ENCODE assay signal across 8 cellular contexts in genomic region chr10:32958992-32959703, GRCh38. TPM values are rescaled to one million over a fixed set of nuclear protein-coding genes. Genes with fewer than 3 reads are reported as not detected.
A peak's percentile ranks its signal among the peaks of the same experiment; 100 is the strongest.
DNase-seq lines count a peak whose midpoint lies in the region; ATAC-seq lines count a peak whose summit lies in the region.

No MANE protein-coding gene starts in this region.

- peaks cover 0 to 13% (median 0%) of the 10 kb centered on the region in 5 donors for H3K27me3 Mint-ChIP-seq in naive thymus-derived CD4-positive, alpha-beta T cell

- H3K9me3 ChIP-seq in naive thymus-derived CD4-positive, alpha-beta T cell (ENCODE audit: control insufficient read depth in 2 of 3, low read length in 3 of 3), result no peaks in the 10 kb centered on the region

- no peaks in the 10 kb centered on the region for H3K27me3 ChIP-seq in naive thymus-derived CD4-positive, alpha-beta T cell (ENCODE audit: control insufficient read depth in 2 of 2, insufficient read depth in 2 of 2, low read length in 2 of 2)

- CTCF ChIA-PET in naive thymus-derived CD4-positive, alpha-beta T cell (lab: Charles Lee), result no interaction called here

- peak overlapping the region; percentile 48 to 90 (median 82) for H3K27ac Mint-ChIP-seq in naive thymus-derived CD4-positive, alpha-beta T cell

- POLR2A ChIA-PET in naive thymus-derived CD4-positive, alpha-beta T cell (lab: Charles Lee), result interaction anchor here (0.7 to 1.9 kb wide), 2 partner anchors 13 to 192 kb away, joined by 3 to 4 read pairs; no protein-coding TSS in a partner anchor

- intact Hi-C loops in naive thymus-derived CD4-positive, alpha-beta T cell (cut with micrococcal nuclease), result loop anchor here (1.0 to 10.0 kb wide), 12 partner anchors 10 to 1642 kb away; partner anchors contain the start of genes CCDC7 (in 2 of the 2), EPC1 (in 1 of the 2), KIF5B (in 1 of the 2) and ZEB1 (in 1 of the 2)

- H3K4me3 Mint-ChIP-seq in naive thymus-derived CD4-positive, alpha-beta T cell, result peak overlapping the region; percentile 78 to 95 (median 88)

- no peaks in the 10 kb centered on the region for H3K9me3 Mint-ChIP-seq in naive thymus-derived CD4-positive, alpha-beta T cell

- H3K4me1 Mint-ChIP-seq in naive thymus-derived CD4-positive, alpha-beta T cell, result peaks cover 22 to 52% (median 46%) of the 10 kb centered on the region in 7 donors

- peak; percentile 40 for ATAC-seq in GM21576 (IDR thresholded peaks at IDR 0.05; ENCODE audit: unreplicated experiment)
- no peak for ATAC-seq in naive thymus-derived CD4-positive, alpha-beta T cell

- DNase-seq in NCI-H1092 (lab: John Stamatoyannopoulos, UW) (peak; percentile 1), cerebellar cortex (ENCODE audit: low spot score) (peak; percentile 44), T1000 (lab: John Stamatoyannopoulos, UW) (no peak), HCEC 1CT (no peak), Ammon's horn (ENCODE audit: low spot score) (no peak)
- DNase-seq in naive thymus-derived CD4-positive, alpha-beta T cell, result no peak

- H3K4me1 ChIP-seq in naive thymus-derived CD4-positive, alpha-beta T cell (ENCODE audit: control insufficient read depth in 2 of 2, insufficient read depth in 2 of 2, low read length in 2 of 2), result peaks cover 3 to 6% of the 10 kb centered on the region in 2 donors

- no peaks in the 10 kb centered on the region for H3K36me3 ChIP-seq in naive thymus-derived CD4-positive, alpha-beta T cell (ENCODE audit: control insufficient read depth in 2 of 3, insufficient read depth in 3 of 3, low read length in 3 of 3)

- peak overlapping the region; percentile 68 for H3K27ac ChIP-seq in naive thymus-derived CD4-positive, alpha-beta T cell (ENCODE audit: low read depth, low read length)

- no peaks in the 10 kb centered on the region for H3K36me3 Mint-ChIP-seq in naive thymus-derived CD4-positive, alpha-beta T cell

- peak overlapping the region; percentile 92 for H3K4me3 ChIP-seq in GM08714 (ENCODE audit: low read length)
- peak overlapping the region; percentile 88 for H3K4me3 ChIP-seq in naive thymus-derived CD4-positive, alpha-beta T cell (ENCODE audit: low read length)

RNA-seq across cellular contexts. Expression of gene ITGB1, which starts 1.1 kb away (rescaled TPM):
- 100 to 1,000 TPM in 1 of 5 experiments, 10 to 100 TPM in 4; 43.2 to 205 (median 60.8) TPM for total RNA-seq in naive thymus-derived CD4-positive, alpha-beta T cell
- polyA plus RNA-seq in naive thymus-derived CD4-positive, alpha-beta T cell, result 10 to 100 TPM; 26.5 to 36.1 TPM

Comparison
In these comparisons a context has a peak if more than half of its experiments do, and no peak if none do; other contexts are left out.
1. DNase-seq: peak in NCI-H1092 (single experiment) and cerebellar cortex (single experiment); none in naive thymus-derived CD4-positive, alpha-beta T cell (0 of 9), T1000 (single experiment), HCEC 1CT (single experiment) and Ammon's horn (single experiment).